Comparison of ENCODE assay signal across 9 cellular contexts in the genomic region with DNA sequence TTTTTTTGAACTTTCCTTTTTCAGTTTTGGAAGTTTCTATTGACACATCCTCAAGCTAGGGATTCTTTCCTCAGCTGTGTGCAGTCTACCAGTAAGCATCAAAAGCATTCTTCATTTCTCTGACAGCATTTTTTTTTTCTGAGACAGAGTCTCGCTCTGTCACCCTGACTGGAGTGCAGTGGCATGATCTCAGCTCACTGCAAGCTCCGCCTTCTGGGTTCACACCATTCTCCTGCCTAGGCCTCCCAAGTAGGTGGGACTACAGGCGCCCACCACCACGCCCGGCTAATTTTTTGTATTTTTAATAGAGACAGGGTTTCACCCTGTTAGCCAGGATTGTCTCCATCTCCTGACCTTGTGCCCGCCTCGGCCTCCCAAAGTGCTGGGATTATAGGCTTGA. TPM values are rescaled to one million over a fixed set of nuclear protein-coding genes. Genes with fewer than 3 reads are reported as not detected.
DNase-seq lines count a peak whose midpoint lies in the region; ATAC-seq and TF ChIP-seq lines count a peak whose summit lies in the region.
"Not testable (repeated sequence)": the region's sequence is repeated elsewhere in the genome, so short reads cannot be mapped to it uniquely, and the experiment has no call there.
"Had no signal": no experiment of that assay in that cellular context is flagged by ENCODE, and none has a peak within 500 bp of the region (broad histone marks: within the 10 kb centered on the region; RNA-seq: fewer than 3 reads in every experiment).

No MANE protein-coding gene starts in this region.

- TF ChIP-seq CTCF in HCT116 (IDR thresholded peaks at IDR 0.05 in 2 of 3, conservative IDR thresholded peaks at IDR 0.05 in 1 of 3; ENCODE audit: borderline replicate concordance in 1 of 3, insufficient read depth in 1 of 3, low read depth in 2 of 3, low read length in 2 of 3); brain microvascular endothelial cell (IDR thresholded peaks at IDR 0.05; ENCODE audit: low read depth, low read length, missing control alignments): not testable (repeated sequence)

- in situ Hi-C loops in Caki2 (cut with HindIII; ENCODE audit: low pct_unique_long_range_greater_than_20kb, low sequenced_read_pairs); brain microvascular endothelial cell (cut with HindIII; ENCODE audit: low pct_ligation_motif_present, low sequenced_read_pairs): not testable (repeated sequence)

- peaks cover 12 to 27% of the 10 kb centered on the region in 2 experiments for H3K4me1 ChIP-seq in HCT116 (ENCODE audit: control insufficient read depth in 1 of 2, insufficient read depth in 2 of 2, low read length in 2 of 2)
- H3K4me1 ChIP-seq in SJSA1 (replicated peaks) = peaks cover 30% of the 10 kb centered on the region

- peak overlapping the region; percentile 61; the same call in 1 of the 2 replicates for H3K27ac ChIP-seq in HCT116 (ENCODE audit: low read depth, low read length)
- H3K27ac ChIP-seq in SJSA1 = peak overlapping the region; percentile 99
- H3K27ac ChIP-seq in brain microvascular endothelial cell = peak overlapping the region; percentile 54
- peak overlapping the region; percentile 98 for H3K27ac ChIP-seq in epithelial cell of prostate

- intact Hi-C loops in HCT116 (cut with micrococcal nuclease) = not testable (repeated sequence)

- not testable (repeated sequence) for BruUV-seq in HCT116 (replicated peaks; lab: Mats Ljungman, UMichigan)

- TF ChIP-seq POLR2A in HCT116 (IDR thresholded peaks at IDR 0.05; ENCODE audit: borderline replicate concordance, extremely low read depth, insufficient read depth, insufficient read length) = not testable (repeated sequence)

- H4K20me1 ChIP-seq in HCT116 (ENCODE audit: insufficient read depth) = not testable (repeated sequence)

- POLR2A ChIA-PET in HCT116 (lab: Charles Lee) = interaction anchor here (0.6 kb wide), 1 partner anchor 203 kb away, joined by 3 read pairs; no protein-coding TSS in a partner anchor

- not testable (repeated sequence) for H3K79me2 ChIP-seq in HCT116 (ENCODE audit: insufficient read depth, low read length)

- H3K9me3 ChIP-seq in HCT116 (ENCODE audit: control insufficient read depth in 1 of 2, insufficient read depth in 1 of 2, low read depth in 1 of 2, low read length in 2 of 2); MG63; SJSA1 (replicated peaks): not testable (repeated sequence)

- TF ChIP-seq RAD21 in HCT116 (IDR thresholded peaks at IDR 0.05; ENCODE audit: low read depth) = not testable (repeated sequence)

- RAD21 ChIA-PET in HCT116 (lab: Charles Lee; ENCODE audit: low non-redundant PET in 1 of 2, low total read pairs in 2 of 2, uncharacterized antibody in 2 of 2, unreplicated experiment in 2 of 2) = not testable (repeated sequence)

- H3K9ac ChIP-seq in HCT116 (ENCODE audit: low read length) = not testable (repeated sequence)

- CTCF ChIA-PET in HCT116 (lab: Charles Lee) = not testable (repeated sequence)

- DNase-seq in Caki2 (ENCODE audit: low read depth) (peak; percentile 77), MG63 (peak; percentile 71), SJSA1 (ENCODE audit: low read depth in 1 of 2, low spot score in 2 of 2) (peak; percentile 68 to 71), kidney tubule cell (ENCODE audit: low spot score) (peak; percentile 84)
- DNase-seq in HCT116 (ENCODE audit: low read depth, low spot score); brain microvascular endothelial cell; epithelial cell of prostate (ENCODE audit: low read depth, low spot score): not testable (repeated sequence)

- H3K36me3 ChIP-seq in HCT116 (ENCODE audit: control insufficient read depth in 1 of 2, insufficient read depth in 2 of 2, low read length in 2 of 2); MG63; SJSA1; brain microvascular endothelial cell (replicated peaks): not testable (repeated sequence)

- not testable (repeated sequence) for ATAC-seq in HCT116

- H3K4me2 ChIP-seq in HCT116 (ENCODE audit: low read length) = peak overlapping the region; percentile 64; the same call in 1 of the 2 replicates

- not testable (repeated sequence) for H3K9me2 ChIP-seq in HCT116 (ENCODE audit: insufficient read depth)

- not testable (repeated sequence) for H3K4me3 ChIP-seq in HCT116 (replicated peaks in 1 of 2; ENCODE audit: low read depth in 1 of 2, low read length in 2 of 2); MG63; SJSA1; brain microvascular endothelial cell (ENCODE audit: low read depth, low read length)

- H3K27me3 ChIP-seq in HCT116 (ENCODE audit: insufficient read depth, low read length); MG63; SJSA1 (replicated peaks); brain microvascular endothelial cell (replicated peaks): not testable (repeated sequence)

- not testable (repeated sequence) for H2AFZ ChIP-seq in HCT116 (ENCODE audit: low read depth, low read length, poor library complexity, severe bottlenecking)

RNA-seq across cellular contexts. Expression of a gene that starts 5.0 kb away (rescaled TPM):
- total RNA-seq in Caki2 (2014; rRNA removed; shearing (Covaris generic); ENCODE audit: low replicate concordance) = not detected in 2 replicates
- not detected for total RNA-seq in HCT116 (2021; ENCODE audit: unreplicated experiment)
- not detected in 2 replicates for polyA plus RNA-seq in HCT116 (2012)
- total RNA-seq in MG63 (2014; rRNA removed; shearing (Covaris generic); ENCODE audit: low replicate concordance) = not detected in 2 replicates
- 0.13 TPM in 1 of 2 replicates, not detected in the other for total RNA-seq in SJSA1 (2014; rRNA removed; shearing (Covaris generic))
- total RNA-seq: CD4-positive, CD25-positive, alpha-beta regulatory T cell; Right ventricle myocardium inferior had no signal
- polyA plus RNA-seq: CD4-positive, CD25-positive, alpha-beta regulatory T cell had no signal

RNA-seq across cellular contexts. Expression of a gene that starts 58.9 kb away (rescaled TPM):
- 1.4 and 2.3 TPM in 2 replicates for total RNA-seq in Caki2 (2014; rRNA removed; shearing (Covaris generic); ENCODE audit: low replicate concordance)
- not detected for total RNA-seq in HCT116 (2021; ENCODE audit: unreplicated experiment)
- polyA plus RNA-seq in HCT116 (2012) = not detected in 2 replicates
- not detected in 2 replicates for total RNA-seq in MG63 (2014; rRNA removed; shearing (Covaris generic); ENCODE audit: low replicate concordance)
- not detected in 2 replicates for total RNA-seq in SJSA1 (2014; rRNA removed; shearing (Covaris generic))
- total RNA-seq: Right ventricle myocardium inferior had no signal
- polyA plus RNA-seq: CD4-positive, CD25-positive, alpha-beta regulatory T cell had no signal
